In the genomic region with DNA sequence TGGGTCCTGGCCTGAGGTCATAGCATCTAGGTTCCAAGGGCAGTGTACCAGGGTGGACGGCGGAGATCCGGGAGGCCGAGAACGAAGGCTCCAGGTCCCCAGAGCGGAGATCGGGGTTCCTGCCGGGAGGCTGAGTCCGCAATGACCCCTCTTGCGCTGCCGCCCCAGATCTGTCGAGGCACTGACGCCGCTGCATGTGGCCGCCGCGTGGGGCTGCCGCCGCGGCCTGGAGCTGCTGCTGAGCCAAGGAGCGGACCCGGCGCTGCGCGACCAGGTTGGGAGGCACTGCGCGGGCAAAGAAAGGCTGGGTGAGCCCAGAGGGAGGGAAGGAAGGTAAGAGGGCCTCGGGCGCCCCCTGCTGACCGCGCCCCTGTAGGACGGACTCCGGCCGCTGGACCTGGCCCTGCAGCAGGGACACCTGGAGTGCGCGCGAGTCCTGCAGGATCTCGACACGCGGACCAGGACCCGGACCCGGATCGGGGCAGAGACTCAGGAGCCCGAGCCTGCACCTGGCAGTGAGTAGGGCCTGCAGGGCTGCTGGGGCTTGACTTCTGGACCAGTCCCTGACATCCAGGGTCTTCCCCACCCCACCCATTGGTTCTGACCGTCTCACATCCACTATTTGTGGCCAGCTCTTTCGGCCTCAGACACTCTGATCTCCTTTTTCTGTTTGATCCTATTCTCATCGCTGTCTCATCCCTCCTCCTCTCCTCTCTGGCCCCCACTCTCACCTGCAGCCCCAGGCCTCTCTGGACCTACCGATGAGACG, we compare ENCODE assay signal across 8 cellular contexts. TPM values are rescaled to one million over a fixed set of nuclear protein-coding genes. Genes with fewer than 3 reads are reported as not detected.
DNase-seq lines count a peak whose midpoint lies in the region; ATAC-seq and TF ChIP-seq lines count a peak whose summit lies in the region.

No MANE protein-coding gene starts in this region.

- TF ChIP-seq CTCF in left lung (IDR thresholded peaks at IDR 0.05), result peak; percentile 94 to 98

- ATAC-seq in HG02981 (IDR thresholded peaks at IDR 0.05; ENCODE audit: unreplicated experiment) (peak; percentile 70), left lung (peak; percentile 99), HG03457 (IDR thresholded peaks at IDR 0.05; ENCODE audit: unreplicated experiment) (no peak)
- ATAC-seq in activated CD4-positive, CD25-positive, alpha-beta regulatory T cell treated with anti-CD3 and anti-CD28 coated beads, Interleukin-2, amount 50 U/mL, for 24 hours, result peak; percentile 91 to 92

- H3K4me1 ChIP-seq in left lung, result peaks cover 11 to 24% of the 10 kb centered on the region in 2 donors

- DNase-seq in NCI-H345 (lab: John Stamatoyannopoulos, UW), result peak; percentile 61
- DNase-seq in cerebellum (ENCODE audit: low spot score), result peak; percentile 88
- peak; percentile 88 to 97 for DNase-seq in left lung
- DNase-seq in stimulated activated CD4-positive, alpha-beta T cell treated with anti-CD3 and anti-CD28 coated beads, Interleukin-2, amount 100 ng/mL, for 24 hours, result peak; percentile 85 to 87

- intact Hi-C loops in left lung (cut with DNase I), result loop anchor here in 1 of 2 donors (5.0 to 10.0 kb wide), 2 partner anchors 78 to 215 kb away; no protein-coding TSS in a partner anchor

- no peaks in the 10 kb centered on the region for H3K9me3 ChIP-seq in left lung

- H3K27me3 ChIP-seq in left lung, result peaks cover 0 to 25% of the 10 kb centered on the region in 2 donors

- no peak overlapping the region for H3K27ac ChIP-seq in left lung

- H3K36me3 ChIP-seq in left lung, result peaks cover 0 to 16% of the 10 kb centered on the region in 2 donors

- peak overlapping the region; percentile 60; the same call in 1 of the 2 replicates for H3K4me3 ChIP-seq in GM08714 (ENCODE audit: low read length)
- H3K4me3 ChIP-seq in left lung, result peak overlapping the region; percentile 16 to 51

RNA-seq across cellular contexts. Expression of a gene that starts 1.0 kb away (rescaled TPM):
- 1.4 TPM for total RNA-seq in cerebellum
- total RNA-seq in left lung, result under 1 TPM; 0.45 to 0.55 TPM

RNA-seq across cellular contexts. Expression of a gene that starts 15.4 kb away (rescaled TPM):
- 38.1 TPM for total RNA-seq in cerebellum
- 10 to 100 TPM; 73.1 to 75.5 TPM for total RNA-seq in left lung

RNA-seq across cellular contexts. Expression of a gene that starts 18.1 kb away (rescaled TPM):
- total RNA-seq in cerebellum (1.2 TPM), left lung (1 to 10 TPM; 4.8 to 9.2 TPM)

RNA-seq across cellular contexts. Expression of a gene that starts 20.6 kb away (rescaled TPM):
- 11.7 TPM for total RNA-seq in cerebellum
- 10 to 100 TPM; 16.9 to 17.1 TPM for total RNA-seq in left lung

RNA-seq across cellular contexts. Expression of a gene that starts 23.0 kb away (rescaled TPM):
- total RNA-seq in cerebellum (9.3 TPM), left lung (10 to 100 TPM; 72.9 to 91.9 TPM)
